In genomic region chr3:184332370-184333090, GRCh38 we compare ENCODE assay signal across 10 cellular contexts. TPM values are rescaled to one million over a fixed set of nuclear protein-coding genes. Genes with fewer than 3 reads are reported as not detected.
DNase-seq lines count a peak whose midpoint lies in the region; TF ChIP-seq lines count a peak whose summit lies in the region.
"Had no signal": no experiment of that assay in that cellular context is flagged by ENCODE, and none has a peak within 500 bp of the region (broad histone marks: within the 10 kb centered on the region; RNA-seq: fewer than 3 reads in every experiment).

No MANE protein-coding gene starts in this region.

- peak overlapping the region; percentile 65 for H3K27ac Mint-ChIP-seq in T-helper 1 cell treated with Interleukin-12 subunit alpha and Interleukin-12 subunit beta and Interleukin-4 antibody, amounts not matched to agents 30 μg/mL and 1 μg/mL, for 36 hours
- H3K27ac Mint-ChIP-seq in activated CD4-positive, alpha-beta memory T cell treated with anti-CD3 and anti-CD28 coated beads for 36 hours = peak overlapping the region; percentile 76

- no peaks in the 10 kb centered on the region for H3K27me3 ChIP-seq in skeletal muscle tissue (ENCODE audit: control insufficient read depth in 3 of 3, insufficient read depth in 3 of 3, low read length in 3 of 3)

- H3K4me1 ChIP-seq in skeletal muscle tissue (ENCODE audit: control insufficient read depth in 3 of 3, insufficient read depth in 3 of 3, low read length in 3 of 3) = peaks cover 25 to 46% (median 27%) of the 10 kb centered on the region in 3 donors

- no peaks in the 10 kb centered on the region for H3K9me3 Mint-ChIP-seq in T-helper 1 cell treated with Interleukin-12 subunit alpha and Interleukin-12 subunit beta and Interleukin-4 antibody, amounts not matched to agents 30 μg/mL and 1 μg/mL, for 36 hours
- no peaks in the 10 kb centered on the region for H3K9me3 Mint-ChIP-seq in activated CD4-positive, alpha-beta memory T cell treated with anti-CD3 and anti-CD28 coated beads for 36 hours

- H3K36me3 ChIP-seq in skeletal muscle tissue (ENCODE audit: control insufficient read depth in 3 of 3, insufficient read depth in 3 of 3, low read length in 3 of 3) = peaks cover 65 to 73% (median 71%) of the 10 kb centered on the region in 3 donors

- peak overlapping the region in 1 of 3 donors; percentile 18 for H3K9ac ChIP-seq in skeletal muscle tissue (ENCODE audit: low read depth in 1 of 3, low read length in 3 of 3)

- H3K27me3 Mint-ChIP-seq in T-helper 1 cell treated with Interleukin-12 subunit alpha and Interleukin-12 subunit beta and Interleukin-4 antibody, amounts not matched to agents 30 μg/mL and 1 μg/mL, for 36 hours (ENCODE audit: low read depth) = peaks cover 2% of the 10 kb centered on the region
- no peaks in the 10 kb centered on the region for H3K27me3 Mint-ChIP-seq in activated CD4-positive, alpha-beta memory T cell treated with anti-CD3 and anti-CD28 coated beads for 36 hours

- H3K9me3 ChIP-seq in skeletal muscle tissue (ENCODE audit: control insufficient read depth in 3 of 3, low read length in 3 of 3) = no peaks in the 10 kb centered on the region

- intact Hi-C loops in activated CD4-positive, alpha-beta memory T cell treated with anti-CD3 and anti-CD28 coated beads for 36 hours (cut with micrococcal nuclease) = no loop called here

- CTCF ChIA-PET in activated CD4-positive, alpha-beta memory T cell treated with anti-CD3 and anti-CD28 coated beads for 36 hours (lab: Charles Lee) = no interaction called here

- H3K27ac ChIP-seq in skeletal muscle tissue (ENCODE audit: low read depth, low read length) = peak overlapping the region; percentile 52

- POLR2A ChIA-PET in activated CD4-positive, alpha-beta memory T cell treated with anti-CD3 and anti-CD28 coated beads for 36 hours (lab: Charles Lee) = no interaction called here

- H3K36me3 Mint-ChIP-seq in T-helper 1 cell treated with Interleukin-12 subunit alpha and Interleukin-12 subunit beta and Interleukin-4 antibody, amounts not matched to agents 30 μg/mL and 1 μg/mL, for 36 hours (ENCODE audit: low read depth) = peaks cover 68% of the 10 kb centered on the region
- peaks cover 55% of the 10 kb centered on the region for H3K36me3 Mint-ChIP-seq in activated CD4-positive, alpha-beta memory T cell treated with anti-CD3 and anti-CD28 coated beads for 36 hours

- TF ChIP-seq CTCF in fibroblast of villous mesenchyme (IDR thresholded peaks at IDR 0.05; ENCODE audit: insufficient read depth, low read depth, low read length) = no peak

- DNase-seq in T-helper 1 cell (no peak), fibroblast of villous mesenchyme (ENCODE audit: low read depth) (peak; percentile 79), NOMO-1 treated with DMSO at 0.1 percent for 48 hours (lab: John Stamatoyannopoulos, UW; ENCODE audit: unreplicated experiment) (no peak), NCI-H1417 (lab: John Stamatoyannopoulos, UW) (no peak), GM19238 (ENCODE audit: insufficient read length, low spot score) (no peak)
- DNase-seq in activated CD4-positive, alpha-beta memory T cell treated with anti-CD3 and anti-CD28 coated beads for 36 hours = no peak
- DNase-seq: MV-4-11; stimulated activated naive CD4-positive, alpha-beta T cell treated with Interleukin-2 at 50 U/mL for 16 hours had no signal

- peaks cover 31% of the 10 kb centered on the region for H3K4me1 Mint-ChIP-seq in T-helper 1 cell treated with Interleukin-12 subunit alpha and Interleukin-12 subunit beta and Interleukin-4 antibody, amounts not matched to agents 30 μg/mL and 1 μg/mL, for 36 hours (ENCODE audit: low read depth)
- H3K4me1 Mint-ChIP-seq in activated CD4-positive, alpha-beta memory T cell treated with anti-CD3 and anti-CD28 coated beads for 36 hours (ENCODE audit: low read depth) = peaks cover 49% of the 10 kb centered on the region

- no peak overlapping the region for H3K4me3 Mint-ChIP-seq in T-helper 1 cell treated with Interleukin-12 subunit alpha and Interleukin-12 subunit beta and Interleukin-4 antibody, amounts not matched to agents 30 μg/mL and 1 μg/mL, for 36 hours
- no peak overlapping the region for H3K4me3 Mint-ChIP-seq in activated CD4-positive, alpha-beta memory T cell treated with anti-CD3 and anti-CD28 coated beads for 36 hours

- H3K4me3 ChIP-seq in fibroblast of villous mesenchyme (ENCODE audit: low read depth, low read length) = no peak overlapping the region
- H3K4me3 ChIP-seq in skeletal muscle tissue (ENCODE audit: low read length in 3 of 3) = no peak overlapping the region

RNA-seq across cellular contexts. Expression of gene FAM131A, which starts 4.9 kb away (rescaled TPM):
- 1 to 10 TPM; 7.0 to 8.9 TPM for total RNA-seq in activated CD4-positive, alpha-beta memory T cell treated with anti-CD3 and anti-CD28 coated beads for 36 hours
- total RNA-seq in fibroblast of villous mesenchyme (13.9 and 17.3 TPM in 2 replicates), skeletal muscle tissue (9.4 TPM)

RNA-seq across cellular contexts. Expression of gene EIF4G1, which starts 18.1 kb away (rescaled TPM):
- total RNA-seq in activated CD4-positive, alpha-beta memory T cell treated with anti-CD3 and anti-CD28 coated beads for 36 hours = 100 to 1,000 TPM; 410 to 432 TPM
- 252 and 288 TPM in 2 replicates for total RNA-seq in fibroblast of villous mesenchyme
- 162 TPM for total RNA-seq in skeletal muscle tissue

RNA-seq across cellular contexts. Expression of gene CLCN2, which starts 28.9 kb away (rescaled TPM):
- total RNA-seq in activated CD4-positive, alpha-beta memory T cell treated with anti-CD3 and anti-CD28 coated beads for 36 hours = 1 to 10 TPM; 3.2 to 3.7 TPM
- total RNA-seq in fibroblast of villous mesenchyme (4.2 and 6.0 TPM in 2 replicates), skeletal muscle tissue (2.6 TPM)

RNA-seq across cellular contexts. Expression of gene POLR2H, which starts 29.0 kb away (rescaled TPM):
- total RNA-seq in activated CD4-positive, alpha-beta memory T cell treated with anti-CD3 and anti-CD28 coated beads for 36 hours = 100 to 1,000 TPM in 1 of 2 experiments, 10 to 100 TPM in 1; 100.0 to 103 TPM
- 39.6 and 61.3 TPM in 2 replicates for total RNA-seq in fibroblast of villous mesenchyme
- total RNA-seq in skeletal muscle tissue = 44.4 TPM

RNA-seq across cellular contexts. Expression of gene PSMD2, which starts 33.5 kb away (rescaled TPM):
- 100 to 1,000 TPM; 246 to 257 TPM for total RNA-seq in activated CD4-positive, alpha-beta memory T cell treated with anti-CD3 and anti-CD28 coated beads for 36 hours
- total RNA-seq in fibroblast of villous mesenchyme = 364 and 388 TPM in 2 replicates
- 259 TPM for total RNA-seq in skeletal muscle tissue
